ENCODE assay signal across 30 cellular contexts in the genomic region with DNA sequence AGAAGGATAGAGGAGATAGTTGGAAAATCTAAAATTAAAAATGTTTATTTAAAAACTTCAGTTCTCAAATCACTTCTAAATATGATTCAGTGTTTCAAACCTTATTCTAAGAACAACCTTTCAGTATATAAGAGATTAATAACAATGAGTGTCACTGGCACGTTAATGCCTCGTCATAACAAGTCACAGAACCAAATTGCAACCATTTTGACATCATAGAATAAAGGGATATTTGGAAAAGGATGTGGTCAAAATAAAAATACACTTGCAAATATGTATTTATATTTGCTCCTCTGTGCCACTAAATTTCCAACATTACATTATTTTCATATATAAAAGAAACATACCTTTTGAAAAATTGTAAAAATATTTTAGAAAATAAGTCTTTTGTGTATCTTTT.
"Had no signal": no experiment of that assay in that cellular context is flagged by ENCODE, and none has a peak within 500 bp of the region (broad histone marks: within the 10 kb centered on the region; RNA-seq: fewer than 3 reads in every experiment).

No MANE protein-coding gene starts in this region.

- H3K4me1 ChIP-seq: adrenal gland, body of pancreas, gastroesophageal sphincter had no signal

- H3K9me3 ChIP-seq: adrenal gland, body of pancreas, gastroesophageal sphincter had no signal

- FAIRE-seq: colon had no signal

- H3K36me3 ChIP-seq: adrenal gland, gastroesophageal sphincter, WERI-Rb-1 had no signal

- H3K27ac ChIP-seq: adrenal gland, body of pancreas, epithelial cell of prostate, gastroesophageal sphincter, WERI-Rb-1 had no signal

- H3K4me3 ChIP-seq: adrenal gland, body of pancreas, gastroesophageal sphincter had no signal

- ATAC-seq: activated CD4-positive, CD25-positive, alpha-beta regulatory T cell treated with anti-CD3 and anti-CD28 coated beads, Interleukin-2, amount 50 U/mL, for 24 hours; activated CD8-positive, alpha-beta T cell treated with anti-CD3 and anti-CD28 coated beads for 36 hours; activated naive CD8-positive, alpha-beta T cell treated with anti-CD3 and anti-CD28 coated beads, Interleukin-2, amount 50 U/mL, for 24 hours; body of pancreas; effector memory CD8-positive, alpha-beta T cell; esophagus mucosa; gastroesophageal sphincter; T-cell had no signal

- H3K27me3 ChIP-seq: adrenal gland, body of pancreas, gastroesophageal sphincter had no signal

- DNase-seq: activated B cell treated with CpG ODN at 0.5 μM for 24 hours; activated CD4-positive, alpha-beta T cell treated with anti-CD3 and anti-CD28 coated beads for 48 hours; activated CD4-positive, alpha-beta T cell treated with anti-CD3 and anti-CD28 coated beads, Interleukin-2, amount 50 U/mL, for 1 hour; activated CD4-positive, alpha-beta T cell treated with anti-CD3 and anti-CD28 coated beads, Interleukin-2, amount 50 U/mL, for 48 hours; activated CD8-positive, alpha-beta memory T cell treated with anti-CD3 and anti-CD28 coated beads for 24 hours; activated CD8-positive, alpha-beta T cell treated with anti-CD3 and anti-CD28 coated beads for 36 hours; activated effector memory CD4-positive, alpha-beta T cell treated with anti-CD3 and anti-CD28 coated beads, Interleukin-2, amount 50 U/mL, for 16 hours; activated naive CD4-positive, alpha-beta T cell treated with anti-CD3 and anti-CD28 coated beads for 36 hours; activated naive CD8-positive, alpha-beta T cell treated with anti-CD3 and anti-CD28 coated beads for 36 hours; activated naive CD8-positive, alpha-beta T cell treated with anti-CD3 and anti-CD28 coated beads, Interleukin-2, amount 50 U/mL, for 24 hours; activated T-cell treated with anti-CD3 and anti-CD28 coated beads, Interleukin-2, amount 50 U/mL, for 48 hours; adrenal gland; amygdala; aorta; body of pancreas; caudate nucleus; cortex of kidney; dermis blood vessel endothelial cell; effector CD4-positive, alpha-beta T cell; effector memory CD8-positive, alpha-beta T cell; foreskin melanocyte; SW 1271; T-cell; T1000; WERI-Rb-1 had no signal
